Comparison of ENCODE assay signal across 18 cellular contexts in the genomic region with DNA sequence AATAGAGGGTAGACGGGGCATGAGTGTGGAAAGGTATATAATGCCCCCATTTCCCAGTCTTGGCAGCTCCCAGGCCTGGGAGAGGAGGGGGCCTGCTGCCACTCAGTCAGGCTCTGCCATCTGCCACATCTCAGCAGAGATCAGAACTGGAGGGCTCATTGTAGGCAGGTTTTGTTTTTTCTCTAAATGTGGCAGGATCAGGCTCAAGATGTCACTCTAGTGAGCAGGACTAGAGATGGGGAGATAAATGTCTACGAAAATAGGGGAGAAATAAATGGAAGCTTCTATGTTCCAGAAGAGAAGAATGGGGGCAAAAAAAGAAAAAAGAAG. TPM values are rescaled to one million over a fixed set of nuclear protein-coding genes. Genes with fewer than 3 reads are reported as not detected.
A peak's percentile ranks its signal among the peaks of the same experiment; 100 is the strongest.
DNase-seq lines count a peak whose midpoint lies in the region; ATAC-seq and TF ChIP-seq lines count a peak whose summit lies in the region.
"Had no signal": no experiment of that assay in that cellular context is flagged by ENCODE, and none has a peak within 500 bp of the region (broad histone marks: within the 10 kb centered on the region; RNA-seq: fewer than 3 reads in every experiment).

No MANE protein-coding gene starts in this region.

- H3K79me2 ChIP-seq in SK-N-SH (ENCODE audit: insufficient read depth): no peaks in the 10 kb centered on the region

- H4K20me1 ChIP-seq in SK-N-SH (ENCODE audit: insufficient read depth): no peaks in the 10 kb centered on the region

- H3K9me2 ChIP-seq in SK-N-SH: no peaks in the 10 kb centered on the region

- peak overlapping the region; percentile 44 for H3K27ac Mint-ChIP-seq in neural crest cell (ENCODE audit: unreplicated experiment)

- H3K9me3 Mint-ChIP-seq in neural crest cell: no peaks in the 10 kb centered on the region
- H3K9me3 Mint-ChIP-seq: H9 had no signal

- H3K36me3 ChIP-seq in SK-N-SH (replicated peaks in 1 of 2; ENCODE audit: control insufficient read depth in 1 of 2, insufficient read depth in 2 of 2, low read length in 1 of 2): peaks cover 0 to 25% of the 10 kb centered on the region in 2 experiments
- H3K36me3 ChIP-seq in ascending aorta: peaks cover 9 to 30% of the 10 kb centered on the region in 2 donors

- H3K27me3 Mint-ChIP-seq in neural crest cell (ENCODE audit: low read depth): no peaks in the 10 kb centered on the region

- no peak for TF ChIP-seq RAD21 in SK-N-SH (IDR thresholded peaks at IDR 0.05; ENCODE audit: low read length)

- H3K4me1 ChIP-seq in SK-N-SH (ENCODE audit: control insufficient read depth in 1 of 2, insufficient read depth in 2 of 2, low read depth in 1 of 2, low read length in 1 of 2) (peaks cover 3 to 20% of the 10 kb centered on the region in 2 experiments; a peak in 3 of 4 replicates), ascending aorta (peaks cover 0 to 13% of the 10 kb centered on the region in 2 donors)

- H3K4me2 ChIP-seq in SK-N-SH: peak overlapping the region; percentile 59; the same call in 1 of the 2 replicates

- H3K4me3 ChIP-seq in SK-N-SH (ENCODE audit: low read depth in 2 of 2, low read length in 1 of 2) (no peak overlapping the region), ascending aorta (no peak overlapping the region)
- H3K4me3 ChIP-seq: K562, SJSA1 had no signal

- H3K4me3 Mint-ChIP-seq in neural crest cell: no peak overlapping the region
- H3K4me3 Mint-ChIP-seq: H9 had no signal

- no peak for TF ChIP-seq CTCF in SK-N-SH (IDR thresholded peaks at IDR 0.05)
- TF ChIP-seq CTCF in ascending aorta (IDR thresholded peaks at IDR 0.05): no peak
- no peak for TF ChIP-seq CTCF in neural crest cell (conservative IDR thresholded peaks at IDR 0.05)

- H3K9me3 ChIP-seq in SK-N-SH (no peaks in the 10 kb centered on the region), ascending aorta (no peaks in the 10 kb centered on the region)
- H3K9me3 ChIP-seq: SJSA1 had no signal

- H3K27ac ChIP-seq in SK-N-SH (ENCODE audit: low read depth in 2 of 2, low read length in 1 of 2): peak overlapping the region in 1 of 2 experiments; percentile 73; a peak in 2 of 4 replicates
- H3K27ac ChIP-seq in ascending aorta: peak overlapping the region; percentile 64 to 85
- H3K27ac ChIP-seq: C4-2B, SJSA1 had no signal

- intact Hi-C loops in ascending aorta (cut with DNase I): no loop called here

- H2AFZ ChIP-seq in SK-N-SH (ENCODE audit: low read depth): no peak overlapping the region

- CTCF ChIA-PET in SK-N-SH (lab: Yijun Ruan, JAX): interaction anchor here (0.6 to 48.9 kb wide), 7 partner anchors 13 to 408 kb away, joined by 3 to 2107 read pairs (median 5); a partner anchor contains a TSS

- TF ChIP-seq EP300 in SK-N-SH (IDR thresholded peaks at IDR 0.05; ENCODE audit: borderline replicate concordance in 1 of 2, low read depth in 1 of 2, low read length in 1 of 2): no peak

- ATAC-seq in SK-N-SH treated with all-trans-retinoic acid at 6 μM for 48 hours (no peak), HG02973 (IDR thresholded peaks at IDR 0.05; ENCODE audit: unreplicated experiment) (no peak), GM19395 (IDR thresholded peaks at IDR 0.05; ENCODE audit: unreplicated experiment) (no peak), GM19324 (IDR thresholded peaks at IDR 0.05; ENCODE audit: low FRiP score, unreplicated experiment) (no peak)
- ATAC-seq: K562 had no signal

- H3K4me1 Mint-ChIP-seq in neural crest cell: no peaks in the 10 kb centered on the region

- peaks cover 19% of the 10 kb centered on the region for H3F3A ChIP-seq in SK-N-SH (replicated peaks; ENCODE audit: insufficient read depth)

- H3K27me3 ChIP-seq in SK-N-SH (ENCODE audit: insufficient read depth): no peaks in the 10 kb centered on the region
- H3K27me3 ChIP-seq in ascending aorta: no peaks in the 10 kb centered on the region
- H3K27me3 ChIP-seq: SJSA1 had no signal

- POLR2A ChIA-PET in SK-N-SH (lab: Yijun Ruan, JAX): interaction anchor here (0.6 to 0.7 kb wide), 2 partner anchors 38 to 46 kb away, joined by 3 to 4 read pairs; no protein-coding TSS in a partner anchor

- H3K36me3 Mint-ChIP-seq in neural crest cell (ENCODE audit: low read depth): no peaks in the 10 kb centered on the region

- WGBS in SK-N-SH (ENCODE audit: low lambda C conversion rate): 79% methylated on average over 2 of the region's 2 CpGs

- DNase-seq in SK-N-SH (peak; percentile 44), ascending aorta (ENCODE audit: low spot score in 2 of 2) (no peak), neural crest cell (ENCODE audit: low read depth, low spot score) (no peak), NCI-H1105 (lab: John Stamatoyannopoulos, UW) (no peak)
- DNase-seq: COR-L47, EL, H9, MV-4-11, NCI-H1417 treated with DMSO at 0.1 percent for 48 hours, NCI-H2029 treated with DMSO at 0.1 percent for 48 hours, NCI-H510A had no signal

- no peak overlapping the region for H3K9ac ChIP-seq in SK-N-SH

TF ChIP-seq in SK-N-SH, 30 proteins besides CTCF, POLR2A, EP300 and RAD21:
- peak; percentile 49; the same call in 1 of the 2 replicates for TF ChIP-seq GATA2 (CRISPR knock-in tag; IDR thresholded peaks at IDR 0.05)
- TF ChIP-seq, protein P1, sequence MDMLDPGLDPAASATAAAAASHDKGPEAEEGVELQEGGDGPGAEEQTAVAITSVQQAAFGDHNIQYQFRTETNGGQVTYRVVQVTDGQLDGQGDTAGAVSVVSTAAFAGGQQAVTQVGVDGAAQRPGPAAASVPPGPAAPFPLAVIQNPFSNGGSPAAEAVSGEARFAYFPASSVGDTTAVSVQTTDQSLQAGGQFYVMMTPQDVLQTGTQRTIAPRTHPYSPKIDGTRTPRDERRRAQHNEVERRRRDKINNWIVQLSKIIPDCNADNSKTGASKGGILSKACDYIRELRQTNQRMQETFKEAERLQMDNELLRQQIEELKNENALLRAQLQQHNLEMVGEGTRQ (IDR thresholded peaks at IDR 0.05; ENCODE audit: borderline replicate concordance, low read depth, low read length): no peak
- TF ChIP-seq RXRA (IDR thresholded peaks at IDR 0.05; ENCODE audit: borderline replicate concordance, low read depth): no peak

TF ChIP-seq in SK-N-SH treated with all-trans-retinoic acid at 6 μM for 48 hours, 23 proteins besides CTCF, POLR2A, EP300 and RAD21:
- TF ChIP-seq ARNTL (CRISPR knock-in tag; IDR thresholded peaks at IDR 0.05; ENCODE audit: borderline replicate concordance, low read depth) (no peak), OSR1 (CRISPR knock-in tag; IDR thresholded peaks at IDR 0.05) (no peak), TCF4 (CRISPR knock-in tag; IDR thresholded peaks at IDR 0.05; ENCODE audit: borderline replicate concordance) (no peak), PPARA (CRISPR knock-in tag; IDR thresholded peaks at IDR 0.05; ENCODE audit: borderline replicate concordance) (no peak), TOX (CRISPR knock-in tag; IDR thresholded peaks at IDR 0.05; ENCODE audit: borderline replicate concordance) (no peak), ZC3H10 (CRISPR knock-in tag; IDR thresholded peaks at IDR 0.05) (no peak), CSDC2 (CRISPR knock-in tag; IDR thresholded peaks at IDR 0.05) (no peak), GLIS3 (CRISPR knock-in tag; IDR thresholded peaks at IDR 0.05) (no peak), SNAI2 (CRISPR knock-in tag; IDR thresholded peaks at IDR 0.05) (no peak), ISL1 (CRISPR knock-in tag; IDR thresholded peaks at IDR 0.05) (no peak), ZFP3 (CRISPR knock-in tag; IDR thresholded peaks at IDR 0.05) (no peak), ZNF8 (CRISPR knock-in tag; IDR thresholded peaks at IDR 0.05) (no peak), ESRRG (CRISPR knock-in tag; IDR thresholded peaks at IDR 0.05) (no peak)
- TF ChIP-seq, protein P2, sequence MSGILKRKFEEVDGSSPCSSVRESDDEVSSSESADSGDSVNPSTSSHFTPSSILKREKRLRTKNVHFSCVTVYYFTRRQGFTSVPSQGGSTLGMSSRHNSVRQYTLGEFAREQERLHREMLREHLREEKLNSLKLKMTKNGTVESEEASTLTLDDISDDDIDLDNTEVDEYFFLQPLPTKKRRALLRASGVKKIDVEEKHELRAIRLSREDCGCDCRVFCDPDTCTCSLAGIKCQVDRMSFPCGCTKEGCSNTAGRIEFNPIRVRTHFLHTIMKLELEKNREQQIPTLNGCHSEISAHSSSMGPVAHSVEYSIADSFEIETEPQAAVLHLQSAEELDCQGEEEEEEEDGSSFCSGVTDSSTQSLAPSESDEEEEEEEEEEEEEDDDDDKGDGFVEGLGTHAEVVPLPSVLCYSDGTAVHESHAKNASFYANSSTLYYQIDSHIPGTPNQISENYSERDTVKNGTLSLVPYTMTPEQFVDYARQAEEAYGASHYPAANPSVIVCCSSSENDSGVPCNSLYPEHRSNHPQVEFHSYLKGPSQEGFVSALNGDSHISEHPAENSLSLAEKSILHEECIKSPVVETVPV (CRISPR knock-in tag; IDR thresholded peaks at IDR 0.05): no peak
- TF ChIP-seq, protein P3, sequence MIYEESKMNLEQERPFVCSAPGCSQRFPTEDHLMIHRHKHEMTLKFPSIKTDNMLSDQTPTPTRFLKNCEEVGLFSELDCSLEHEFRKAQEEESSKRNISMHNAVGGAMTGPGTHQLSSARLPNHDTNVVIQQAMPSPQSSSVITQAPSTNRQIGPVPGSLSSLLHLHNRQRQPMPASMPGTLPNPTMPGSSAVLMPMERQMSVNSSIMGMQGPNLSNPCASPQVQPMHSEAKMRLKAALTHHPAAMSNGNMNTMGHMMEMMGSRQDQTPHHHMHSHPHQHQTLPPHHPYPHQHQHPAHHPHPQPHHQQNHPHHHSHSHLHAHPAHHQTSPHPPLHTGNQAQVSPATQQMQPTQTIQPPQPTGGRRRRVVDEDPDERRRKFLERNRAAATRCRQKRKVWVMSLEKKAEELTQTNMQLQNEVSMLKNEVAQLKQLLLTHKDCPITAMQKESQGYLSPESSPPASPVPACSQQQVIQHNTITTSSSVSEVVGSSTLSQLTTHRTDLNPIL (CRISPR knock-in tag; IDR thresholded peaks at IDR 0.05; ENCODE audit: low read depth): no peak
- TF ChIP-seq, protein P4, sequence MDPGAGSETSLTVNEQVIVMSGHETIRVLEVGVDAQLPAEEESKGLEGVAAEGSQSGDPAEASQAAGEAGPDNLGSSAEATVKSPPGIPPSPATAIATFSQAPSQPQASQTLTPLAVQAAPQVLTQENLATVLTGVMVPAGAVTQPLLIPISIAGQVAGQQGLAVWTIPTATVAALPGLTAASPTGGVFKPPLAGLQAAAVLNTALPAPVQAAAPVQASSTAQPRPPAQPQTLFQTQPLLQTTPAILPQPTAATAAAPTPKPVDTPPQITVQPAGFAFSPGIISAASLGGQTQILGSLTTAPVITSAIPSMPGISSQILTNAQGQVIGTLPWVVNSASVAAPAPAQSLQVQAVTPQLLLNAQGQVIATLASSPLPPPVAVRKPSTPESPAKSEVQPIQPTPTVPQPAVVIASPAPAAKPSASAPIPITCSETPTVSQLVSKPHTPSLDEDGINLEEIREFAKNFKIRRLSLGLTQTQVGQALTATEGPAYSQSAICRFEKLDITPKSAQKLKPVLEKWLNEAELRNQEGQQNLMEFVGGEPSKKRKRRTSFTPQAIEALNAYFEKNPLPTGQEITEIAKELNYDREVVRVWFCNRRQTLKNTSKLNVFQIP (CRISPR knock-in tag; IDR thresholded peaks at IDR 0.05; ENCODE audit: borderline replicate concordance, low read depth): no peak
TF ChIP-seq in SK-N-SH treated with all-trans-retinoic acid at 6 μM for 48 hours: peak in this region for 0.

RNA-seq across cellular contexts. Expression of a gene that starts 13.8 kb away (rescaled TPM):
- 0.30 and 0.31 TPM in 2 replicates for polyA plus RNA-seq in SK-N-SH (2012; rRNA removed)
- 0.14 and 0.16 TPM in 2 replicates for polyA plus RNA-seq in SK-N-SH (2012; cell fraction: cytosol; rRNA removed)
- polyA plus RNA-seq in SK-N-SH (2012; cell fraction: nucleus; rRNA removed): 0.25 and 0.34 TPM in 2 replicates
- total RNA-seq in ascending aorta (30.3 TPM), neural crest cell (0.79 and 1.1 TPM in 2 replicates)

Comparison
In these comparisons a context has a peak if more than half of its experiments do, and no peak if none do; other contexts are left out.
1. RNA of a gene that starts 13.8 kb away (total RNA-seq): 30.3 TPM in ascending aorta (single experiment); 0.79 to 1.1 TPM in neural crest cell; every median in the first group is over 10 times any median in the second.